ENCODE assay signal across 10 cellular contexts in genomic region chr11:128463386-128463829, GRCh38.
DNase-seq lines count a peak whose midpoint lies in the region; ATAC-seq and TF ChIP-seq lines count a peak whose summit lies in the region.
"Had no signal": no experiment of that assay in that cellular context is flagged by ENCODE, and none has a peak within 500 bp of the region (broad histone marks: within the 10 kb centered on the region; RNA-seq: fewer than 3 reads in every experiment).

No MANE protein-coding gene starts in this region.

- H3K36me3 ChIP-seq in CD4-positive, alpha-beta memory T cell (ENCODE audit: insufficient read depth, low read length): peaks cover 90% of the 10 kb centered on the region
- H3K36me3 ChIP-seq in WERI-Rb-1 (peaks cover 5% of the 10 kb centered on the region), psoas muscle (ENCODE audit: insufficient read depth in 1 of 2, low read depth in 1 of 2) (peaks cover 12 to 39% of the 10 kb centered on the region in 2 donors)
- H3K36me3 ChIP-seq: neural progenitor cell had no signal

- H3K27ac Mint-ChIP-seq in CD4-positive, alpha-beta memory T cell: peak overlapping the region; percentile 98 to 99 (median 99)
- H3K27ac Mint-ChIP-seq: neural progenitor cell had no signal

- H3K4me1 ChIP-seq in CD4-positive, alpha-beta memory T cell (ENCODE audit: insufficient read depth, low read length): peaks cover 93% of the 10 kb centered on the region
- peaks cover 17% of the 10 kb centered on the region for H3K4me1 ChIP-seq in psoas muscle

- peaks cover 76 to 95% (median 86%) of the 10 kb centered on the region in 4 donors for H3K4me1 Mint-ChIP-seq in CD4-positive, alpha-beta memory T cell

- POLR2A ChIA-PET in CD4-positive, alpha-beta memory T cell (lab: Charles Lee; ENCODE audit: partially characterized antibody): interaction anchor here (0.6 to 23.5 kb wide), 19 partner anchors 8 to 291 kb away, joined by 3 to 1488 read pairs (median 6); no protein-coding TSS in a partner anchor

- DNase-seq in CD4-positive, alpha-beta memory T cell: no peak
- DNase-seq in WERI-Rb-1: peak; percentile 14
- DNase-seq in glomerular visceral epithelial cell (ENCODE audit: extremely low spot score): peak; percentile 93
- no peak for DNase-seq in psoas muscle
- DNase-seq in NCI-H2171 treated with DMSO at 0.1 percent for 48 hours (lab: John Stamatoyannopoulos, UW): no peak
- no peak for DNase-seq in NCI-H446 (lab: John Stamatoyannopoulos, UW)
- no peak for DNase-seq in NCI-H1436 treated with DMSO at 0.1 percent for 48 hours (lab: John Stamatoyannopoulos, UW)
- DNase-seq: NCI-H510A had no signal

- no peaks in the 10 kb centered on the region for H3K27me3 ChIP-seq in CD4-positive, alpha-beta memory T cell (ENCODE audit: insufficient read depth, low read length)
- H3K27me3 ChIP-seq in WERI-Rb-1 (ENCODE audit: insufficient read depth, low read depth, severe bottlenecking) (no peaks in the 10 kb centered on the region), psoas muscle (ENCODE audit: insufficient read depth in 3 of 3, low read length in 2 of 3) (no peaks in the 10 kb centered on the region)
- H3K27me3 ChIP-seq: neural progenitor cell had no signal

- H3K9me3 ChIP-seq in CD4-positive, alpha-beta memory T cell (ENCODE audit: control insufficient read depth in 1 of 2, low read length in 2 of 2): no peaks in the 10 kb centered on the region
- H3K9me3 ChIP-seq in WERI-Rb-1 (ENCODE audit: severe bottlenecking) (no peaks in the 10 kb centered on the region), psoas muscle (no peaks in the 10 kb centered on the region)

- H3K9me3 Mint-ChIP-seq in CD4-positive, alpha-beta memory T cell: peaks cover 0 to 1% (median 0%) of the 10 kb centered on the region in 8 donors
- H3K9me3 Mint-ChIP-seq: neural progenitor cell had no signal

- TF ChIP-seq CTCF in WERI-Rb-1 (IDR thresholded peaks at IDR 0.05; ENCODE audit: low read depth, low read length) (no peak), psoas muscle (IDR thresholded peaks at IDR 0.05) (no peak)

- H3K36me3 Mint-ChIP-seq in CD4-positive, alpha-beta memory T cell: peaks cover 98% of the 10 kb centered on the region in 2 donors

- H3K4me3 Mint-ChIP-seq in CD4-positive, alpha-beta memory T cell: peak overlapping the region; percentile 26 to 93 (median 78)
- H3K4me3 Mint-ChIP-seq: neural progenitor cell had no signal

- peak in 3 of 4 donors; percentile 63 to 68 (median 63) for ATAC-seq in psoas muscle
- ATAC-seq in GM18520 (IDR thresholded peaks at IDR 0.05; ENCODE audit: unreplicated experiment): no peak

- intact Hi-C loops in CD4-positive, alpha-beta memory T cell (cut with micrococcal nuclease): no loop called here
- intact Hi-C loops in psoas muscle (cut with DNase I): loop anchor here in 1 of 2 donors (10.0 kb wide), 2 partner anchors 59 to 169 kb away; no protein-coding TSS in a partner anchor

- 64 to 71% (median 66%) methylated on average over 7 of the region's 7 CpGs for WGBS in psoas muscle, 3 donors

- H3K27me3 Mint-ChIP-seq in CD4-positive, alpha-beta memory T cell: no peaks in the 10 kb centered on the region

- H3K4me3 ChIP-seq in CD4-positive, alpha-beta memory T cell (ENCODE audit: low read length in 2 of 2): peak overlapping the region in 1 of 2 donors; percentile 3
- H3K4me3 ChIP-seq in WERI-Rb-1 (ENCODE audit: low read depth, low read length) (no peak overlapping the region), psoas muscle (no peak overlapping the region)
- H3K4me3 ChIP-seq: neural progenitor cell had no signal

- peak overlapping the region; percentile 94 for H3K27ac ChIP-seq in CD4-positive, alpha-beta memory T cell (ENCODE audit: low read depth, low read length)
- H3K27ac ChIP-seq in WERI-Rb-1 (no peak overlapping the region), psoas muscle (peak overlapping the region; percentile 33)
- H3K27ac ChIP-seq: neural progenitor cell had no signal

- CTCF ChIA-PET in CD4-positive, alpha-beta memory T cell (lab: Charles Lee; ENCODE audit: partially characterized antibody): interaction anchor here (1.0 to 7.1 kb wide), 12 partner anchors 11 to 305 kb away, joined by 3 to 50 read pairs (median 4); no protein-coding TSS in a partner anchor

Comparison
In these comparisons a context has a peak if more than half of its experiments do, and no peak if none do; other contexts are left out.
1. DNase-seq: peak in WERI-Rb-1 (single experiment) and glomerular visceral epithelial cell (single experiment); none in CD4-positive, alpha-beta memory T cell (0 of 5), psoas muscle (0 of 2), NCI-H2171 treated with DMSO at 0.1 percent for 48 hours (single experiment), NCI-H446 (0 of 2) and NCI-H1436 treated with DMSO at 0.1 percent for 48 hours (single experiment).